ENCODE assay signal across 8 cellular contexts in genomic region chr7:87907136-87907906, GRCh38. TPM values are rescaled to one million over a fixed set of nuclear protein-coding genes. Genes with fewer than 3 reads are reported as not detected.
A peak's percentile ranks its signal among the peaks of the same experiment; 100 is the strongest.
DNase-seq lines count a peak whose midpoint lies in the region; ATAC-seq, FAIRE-seq and TF ChIP-seq lines count a peak whose summit lies in the region.
"Not testable (repeated sequence)": the region's sequence is repeated elsewhere in the genome, so short reads cannot be mapped to it uniquely, and the experiment has no call there.

No MANE protein-coding gene starts in this region.

- not testable (repeated sequence) for ATAC-seq in IMR-90 (ENCODE audit: low read depth); WTC11
- 0 out of 3 replicates have a peak, but pooled peaks have one; percentile 23 for ATAC-seq in HepG2

- TSS peak; percentile 81 for BruUV-seq in IMR-90 (replicated peaks; lab: Mats Ljungman, UMichigan)
- TSS peak; percentile 15 for BruUV-seq in endothelial cell of umbilical vein (replicated peaks; lab: Mats Ljungman, UMichigan)
- not testable (repeated sequence) for BruUV-seq in HepG2 (replicated peaks; lab: Mats Ljungman, UMichigan)

- FAIRE-seq in endothelial cell of umbilical vein (lab: Jason Lieb, UNC); HepG2 (lab: Jason Lieb, UNC): not testable (repeated sequence)

- not testable (repeated sequence) for H3K79me2 ChIP-seq in endothelial cell of umbilical vein (ENCODE audit: control insufficient read depth, insufficient read depth, low read length); HepG2 (ENCODE audit: insufficient read depth, low read length); trophoblast cell (ENCODE audit: control insufficient read depth, insufficient read depth, low read length, poor library complexity)

- not testable (repeated sequence) for TF ChIP-seq RAD21 in IMR-90 (IDR thresholded peaks at IDR 0.05; ENCODE audit: low read length); HepG2 (CRISPR knock-in tag; IDR thresholded peaks at IDR 0.05)

- H3K9me3 Mint-ChIP-seq in WTC11 = not testable (repeated sequence)

- H3K9me3 ChIP-seq in IMR-90 (ENCODE audit: control insufficient read depth, insufficient read depth, low read length); endothelial cell of umbilical vein (replicated peaks; ENCODE audit: control insufficient read depth, insufficient read depth, low read length); HepG2 (ENCODE audit: low read length); trophoblast cell (ENCODE audit: insufficient read depth, low read depth, low read length): not testable (repeated sequence)

- H3K4me3 Mint-ChIP-seq in WTC11 = not testable (repeated sequence)

- not testable (repeated sequence) for H2AFZ ChIP-seq in IMR-90 (replicated peaks; ENCODE audit: low read length, poor library complexity); endothelial cell of umbilical vein (ENCODE audit: low read depth, low read length); HepG2 (ENCODE audit: low read length); trophoblast cell (ENCODE audit: insufficient read depth, low read length, poor library complexity)

- H4K20me1 ChIP-seq in IMR-90 (ENCODE audit: insufficient read depth, low read length); endothelial cell of umbilical vein (replicated peaks; ENCODE audit: control insufficient read depth, extremely low read depth, insufficient read depth, low read length); HepG2 (ENCODE audit: insufficient read depth, low read length): not testable (repeated sequence)

- not testable (repeated sequence) for H3K9me1 ChIP-seq in IMR-90 (ENCODE audit: insufficient read depth, low read length); endothelial cell of umbilical vein (replicated peaks; ENCODE audit: control insufficient read depth, extremely low read depth, insufficient read depth, low read length)

- H3K4me2 ChIP-seq in IMR-90 (ENCODE audit: low read depth, low read length); endothelial cell of umbilical vein (ENCODE audit: insufficient read depth, low read length); HepG2 (ENCODE audit: low read depth, low read length); trophoblast cell (ENCODE audit: low read length): not testable (repeated sequence)

- POLR2A ChIA-PET in IMR-90 (lab: Charles Lee; ENCODE audit: unreplicated experiment); endothelial cell of umbilical vein (lab: Charles Lee); HepG2 (lab: Yijun Ruan, JAX): not testable (repeated sequence)
- POLR2A ChIA-PET in WTC11 (lab: Charles Lee) = interaction anchor here (0.8 kb wide), 1 partner anchor 36 kb away, joined by 3 read pairs; no protein-coding TSS in a partner anchor

- dilution Hi-C loops in IMR-90 (cut with HindIII; ENCODE audit: low sequenced_read_pairs, unreplicated experiment); endothelial cell of umbilical vein (cut with MboI; ENCODE audit: extremely low pct_ligation_motif_present, low sequenced_read_pairs): not testable (repeated sequence)

- not testable (repeated sequence) for H3K27me3 ChIP-seq in IMR-90 (ENCODE audit: control insufficient read depth, insufficient read depth, low read length); endothelial cell of umbilical vein (ENCODE audit: control insufficient read depth in 2 of 2, insufficient read depth in 2 of 2, low read length in 2 of 2); HepG2 (ENCODE audit: control insufficient read depth in 1 of 2, insufficient read depth in 2 of 2, low read length in 2 of 2); trophoblast cell (ENCODE audit: insufficient read depth, low read length)

- not testable (repeated sequence) for H4K5ac ChIP-seq in IMR-90 (ENCODE audit: low read depth, low read length)

- not testable (repeated sequence) for H2BK15ac ChIP-seq in IMR-90 (ENCODE audit: low read depth, low read length)

- H2BK20ac ChIP-seq in IMR-90 (ENCODE audit: low read depth, low read length) = not testable (repeated sequence)

- H3K14ac ChIP-seq in IMR-90 (replicated peaks; ENCODE audit: low read depth, low read length); trophoblast cell (ENCODE audit: low read length): not testable (repeated sequence)

- H2BK12ac ChIP-seq in trophoblast cell (ENCODE audit: low read length) = not testable (repeated sequence)

- not testable (repeated sequence) for TF ChIP-seq EP300 in HepG2 (IDR thresholded peaks at IDR 0.05; ENCODE audit: low read depth in 2 of 2, low read length in 2 of 2); HepG2 (CRISPR knock-in tag; IDR thresholded peaks at IDR 0.05; ENCODE audit: borderline replicate concordance)

- DNase-seq in AG10803 (ENCODE audit: low read depth) (peak; percentile 38), EH (ENCODE audit: low read depth) (peak; percentile 40), IMR-90 (peak; percentile 7), amniotic epithelial cell (ENCODE audit: low read depth) (peak; percentile 77), trophoblast cell (peak; percentile 21 to 75)
- DNase-seq in WTC11 (ENCODE audit: low spot score); endothelial cell of umbilical vein (ENCODE audit: low read depth, low spot score); HepG2 (ENCODE audit: low spot score): not testable (repeated sequence)

- H2AK9ac ChIP-seq in IMR-90 (replicated peaks; ENCODE audit: low read depth, low read length, poor library complexity) = not testable (repeated sequence)

- not testable (repeated sequence) for H3K56ac ChIP-seq in IMR-90 (ENCODE audit: extremely low read depth, insufficient read depth, low read length)

- H4K12ac ChIP-seq in trophoblast cell (ENCODE audit: low read depth, low read length) = not testable (repeated sequence)

- not testable (repeated sequence) for H3K27me3 Mint-ChIP-seq in WTC11 (ENCODE audit: low read depth)

- not testable (repeated sequence) for H3K9ac ChIP-seq in IMR-90 (ENCODE audit: low read depth, low read length); endothelial cell of umbilical vein (replicated peaks; ENCODE audit: extremely low read depth, insufficient read depth, low read length); HepG2 (ENCODE audit: insufficient read depth, low read depth, low read length); trophoblast cell (ENCODE audit: low read length)

- no CpG with 5 or more reads among the region's 3 CpGs for WGBS in IMR-90 (ENCODE audit: extremely low coverage in 2 of 2, insufficient read length in 1 of 2), 2 experiments
- WGBS in HepG2 (ENCODE audit: low lambda C conversion rate) = 95% methylated on average over 3 of the region's 3 CpGs
- no CpG with 5 or more reads among the region's 3 CpGs for WGBS in trophoblast cell (ENCODE audit: extremely low coverage, insufficient coverage, insufficient read length)

- peaks cover 26% of the 10 kb centered on the region for H3K36me3 Mint-ChIP-seq in WTC11

- peak overlapping the region; percentile 60; the same call in 1 of the 2 replicates for H3K27ac Mint-ChIP-seq in WTC11

- not testable (repeated sequence) for H4K8ac ChIP-seq in IMR-90 (ENCODE audit: low read depth in 2 of 2, low read length in 2 of 2); trophoblast cell (ENCODE audit: low read depth, low read length)

- H3K4me1 Mint-ChIP-seq in WTC11 = not testable (repeated sequence)

- H2BK120ac ChIP-seq in IMR-90 (ENCODE audit: low read depth, low read length); trophoblast cell (ENCODE audit: insufficient read depth, low read length, poor library complexity): not testable (repeated sequence)

- H3K4me3 ChIP-seq in AG10803 (ENCODE audit: low read length); IMR-90 (ENCODE audit: insufficient read depth, low read depth, low read length); endothelial cell of umbilical vein (replicated peaks in 1 of 3; ENCODE audit: insufficient read depth in 1 of 3, low read depth in 1 of 3, low read length in 3 of 3); HepG2 (replicated peaks in 1 of 3; ENCODE audit: insufficient read depth in 1 of 3, low read depth in 2 of 3, low read length in 3 of 3); trophoblast cell (ENCODE audit: low read depth, low read length): not testable (repeated sequence)

- not testable (repeated sequence) for TF ChIP-seq POLR2A in IMR-90 (IDR thresholded peaks at IDR 0.05; ENCODE audit: low read depth, low read length); endothelial cell of umbilical vein (IDR thresholded peaks at IDR 0.05; ENCODE audit: low read depth, low read length); HepG2 (IDR thresholded peaks at IDR 0.05; ENCODE audit: insufficient read depth in 1 of 2, low read depth in 2 of 2, low read length in 2 of 2)

- not testable (repeated sequence) for H3K18ac ChIP-seq in IMR-90 (ENCODE audit: low read depth, low read length); trophoblast cell (ENCODE audit: low read length)

- not testable (repeated sequence) for H3K4ac ChIP-seq in IMR-90 (ENCODE audit: low read depth, low read length); trophoblast cell (ENCODE audit: low read depth, low read length)

- not testable (repeated sequence) for H2BK5ac ChIP-seq in IMR-90 (ENCODE audit: low read depth, low read length, poor library complexity, severe bottlenecking); trophoblast cell (ENCODE audit: low read depth, low read length, poor library complexity)

- not testable (repeated sequence) for H3K4me1 ChIP-seq in IMR-90 (ENCODE audit: control insufficient read depth, insufficient read depth, low read length); endothelial cell of umbilical vein (ENCODE audit: control insufficient read depth, extremely low read depth, insufficient read depth, low read length); trophoblast cell (ENCODE audit: control insufficient read depth in 1 of 2, insufficient read depth in 2 of 2, low read length in 2 of 2)
- H3K4me1 ChIP-seq in HepG2 (ENCODE audit: insufficient read depth, low read length) = peaks cover 22% of the 10 kb centered on the region

- not testable (repeated sequence) for H2AK5ac ChIP-seq in IMR-90 (ENCODE audit: low read depth, low read length); trophoblast cell (ENCODE audit: low read length)

- H3K23ac ChIP-seq in IMR-90 (ENCODE audit: low read depth, low read length); trophoblast cell (ENCODE audit: low read length): not testable (repeated sequence)

- H3K27ac ChIP-seq in IMR-90 (ENCODE audit: insufficient read depth, low read length); endothelial cell of umbilical vein (ENCODE audit: insufficient read depth, low read depth, low read length); HepG2 (ENCODE audit: extremely low read length, insufficient read depth, low read length); trophoblast cell (ENCODE audit: low read depth, low read length): not testable (repeated sequence)

- not testable (repeated sequence) for H4K91ac ChIP-seq in IMR-90 (ENCODE audit: insufficient read depth, low read depth, low read length); trophoblast cell (ENCODE audit: low read depth, low read length)

- in situ Hi-C loops in IMR-90 (cut with MboI; ENCODE audit: low sequenced_read_pairs); HepG2 (cut with HindIII; ENCODE audit: extremely low pct_ligation_motif_present, low pct_unique_long_range_greater_than_20kb): not testable (repeated sequence)

- CTCF ChIA-PET in IMR-90 (lab: Yijun Ruan, JAX); WTC11 (lab: Charles Lee); HepG2 (lab: Yijun Ruan, JAX; ENCODE audit: low intra/inter-chr PET ratio, low total read pairs): not testable (repeated sequence)
- CTCF ChIA-PET in endothelial cell of umbilical vein (lab: Charles Lee) = interaction anchor here (1.0 to 2.0 kb wide), 2 partner anchors 18 to 204 kb away, joined by 3 to 6 read pairs; no protein-coding TSS in a partner anchor

- intact Hi-C loops in IMR-90 (cut with micrococcal nuclease); endothelial cell of umbilical vein (cut with micrococcal nuclease); HepG2 (cut with micrococcal nuclease; ENCODE audit: unreplicated experiment): not testable (repeated sequence)

- H3K79me1 ChIP-seq in IMR-90 (ENCODE audit: low read depth in 1 of 2, low read length in 2 of 2); trophoblast cell (ENCODE audit: low read length): not testable (repeated sequence)

- TF ChIP-seq CTCF in AG10803 (conservative IDR thresholded peaks at IDR 0.05; ENCODE audit: low read length); IMR-90 (conservative IDR thresholded peaks at IDR 0.05; ENCODE audit: low read depth, low read length); WTC11 (IDR thresholded peaks at IDR 0.05); endothelial cell of umbilical vein (IDR thresholded peaks at IDR 0.05; ENCODE audit: extremely low read depth in 1 of 2, insufficient read depth in 1 of 2, low read depth in 1 of 2, low read length in 2 of 2); HepG2 (CRISPR knock-in tag; IDR thresholded peaks at IDR 0.05): not testable (repeated sequence)

- not testable (repeated sequence) for H3K36me3 ChIP-seq in IMR-90 (ENCODE audit: control insufficient read depth, insufficient read depth, low read length); endothelial cell of umbilical vein (ENCODE audit: control insufficient read depth in 2 of 2, extremely low read depth in 1 of 2, insufficient read depth in 2 of 2, low read length in 2 of 2); trophoblast cell (ENCODE audit: control insufficient read depth in 1 of 2, insufficient read depth in 2 of 2, low read length in 2 of 2)
- peaks cover 4 to 29% of the 10 kb centered on the region in 2 experiments; a peak in 3 of 5 replicates for H3K36me3 ChIP-seq in HepG2 (replicated peaks in 1 of 2; ENCODE audit: control insufficient read depth in 1 of 2, insufficient read depth in 2 of 2, low read length in 2 of 2)

RNA-seq across cellular contexts. Expression of gene ADAM22, which starts 26.7 kb away (rescaled TPM):
- total RNA-seq in IMR-90 (2012; rRNA removed) = under 0.01 and 0.18 TPM in 2 replicates
- polyA plus RNA-seq in IMR-90 (2012; rRNA removed) = 0.03 TPM in 2 replicates
- 0.02 TPM in 1 of 2 replicates, not detected in the other for polyA plus RNA-seq in IMR-90 (2012; cell fraction: cytosol; rRNA removed)
- polyA plus RNA-seq in IMR-90 (2012; cell fraction: nucleus; rRNA removed; ENCODE audit: low replicate concordance) = 0.02 and 0.03 TPM in 2 replicates
- 12.4 to 14.5 TPM (median 14.5 TPM) in 3 replicates for total RNA-seq in WTC11 (2021)
- total RNA-seq in endothelial cell of umbilical vein = 0.53 and 1.4 TPM in 2 replicates
- 0.19 and 0.33 TPM in 2 replicates for polyA plus RNA-seq in endothelial cell of umbilical vein
- polyA plus RNA-seq in endothelial cell of umbilical vein (2011; cell fraction: cytosol; rRNA removed) = 0.15 and 0.17 TPM in 2 replicates
- polyA plus RNA-seq in endothelial cell of umbilical vein (2011; cell fraction: nucleus; rRNA removed) = 0.67 and 0.84 TPM in 2 replicates
- polyA plus RNA-seq in endothelial cell of umbilical vein (2012) = 0.20 and 0.35 TPM in 2 replicates
- polyA minus RNA-seq in endothelial cell of umbilical vein = 2.5 and 4.0 TPM in 2 replicates
- 1.6 TPM for polyA minus RNA-seq in endothelial cell of umbilical vein (2011; cell fraction: cytosol; rRNA and poly(A)+ RNA removed)
- 1.6 and 3.3 TPM in 2 replicates for polyA minus RNA-seq in endothelial cell of umbilical vein (2011; cell fraction: nucleus; rRNA and poly(A)+ RNA removed)
- 2.9 and 6.7 TPM in 2 replicates for total RNA-seq in HepG2 (2016; rRNA removed; fragmentation: Illumina TruSeq; extraction: Trizol)
- total RNA-seq in HepG2 (2016; cell fraction: cytosol; rRNA removed; fragmentation: Illumina TruSeq; extraction: Trizol; ENCODE audit: low read depth) = 0.61 and 0.79 TPM in 2 replicates
- total RNA-seq in HepG2 (2016; cell fraction: insoluble cytoplasmic fraction; rRNA removed; fragmentation: Illumina TruSeq; extraction: Trizol) = 2.4 and 5.6 TPM in 2 replicates
- 2.0 and 2.5 TPM in 2 replicates for total RNA-seq in HepG2 (2016; cell fraction: membrane; rRNA removed; fragmentation: Illumina TruSeq; extraction: Trizol)
- total RNA-seq in HepG2 (2016; cell fraction: nucleus; rRNA removed; fragmentation: Illumina TruSeq; extraction: Trizol) = 12.0 and 14.2 TPM in 2 replicates
- polyA plus RNA-seq in HepG2 (2011; rRNA removed) = 1.3 and 1.9 TPM in 2 replicates
- polyA plus RNA-seq in HepG2 (2011; cell fraction: cytosol; rRNA removed) = 0.81 and 1.0 TPM in 2 replicates
- polyA plus RNA-seq in HepG2 (2011; cell fraction: nucleus; rRNA removed) = 2.3 and 3.8 TPM in 2 replicates
- 1.0 and 1.1 TPM in 2 replicates for polyA plus RNA-seq in HepG2 (2012)
- 0.40 and 0.43 TPM in 2 replicates for polyA plus RNA-seq in HepG2 (2016; cell fraction: cytosol; fragmentation: Illumina TruSeq; extraction: Trizol; ENCODE audit: low read depth)
- polyA plus RNA-seq in HepG2 (2016; cell fraction: insoluble cytoplasmic fraction; fragmentation: Illumina TruSeq; extraction: Trizol; ENCODE audit: low read depth) = 2.7 TPM in 2 replicates
- 0.74 and 1.1 TPM in 2 replicates for polyA plus RNA-seq in HepG2 (2016; cell fraction: membrane; fragmentation: Illumina TruSeq; extraction: Trizol; ENCODE audit: low read depth)
- 7.1 and 7.2 TPM in 2 replicates for polyA plus RNA-seq in HepG2 (2016; cell fraction: nucleus; fragmentation: Illumina TruSeq; extraction: Trizol; ENCODE audit: insufficient read depth, low read depth)
- polyA minus RNA-seq in HepG2 (2011; rRNA and poly(A)+ RNA removed; ENCODE audit: low replicate concordance) = 2.3 and 2.6 TPM in 2 replicates
- polyA minus RNA-seq in HepG2 (2011; cell fraction: cytosol; rRNA and poly(A)+ RNA removed) = 2.2 and 2.6 TPM in 2 replicates
- 9.4 and 14.7 TPM in 2 replicates for polyA minus RNA-seq in HepG2 (2011; cell fraction: nucleus; rRNA and poly(A)+ RNA removed)
- polyA plus RNA-seq in trophoblast cell (2013) = 0.73 and 0.76 TPM in 2 replicates

RNA-seq across cellular contexts. Expression of gene DBF4, which starts 31.0 kb away (rescaled TPM):
- total RNA-seq in IMR-90 (2012; rRNA removed) (7.2 and 20.3 TPM in 2 replicates), WTC11 (2021) (52.1 to 55.4 TPM (median 54.2 TPM) in 3 replicates), endothelial cell of umbilical vein (35.8 and 39.7 TPM in 2 replicates), HepG2 (2016; rRNA removed; fragmentation: Illumina TruSeq; extraction: Trizol) (64.4 and 90.0 TPM in 2 replicates)
- polyA plus RNA-seq in IMR-90 (2012; rRNA removed) (6.3 and 6.4 TPM in 2 replicates), endothelial cell of umbilical vein (2.6 and 3.7 TPM in 2 replicates), HepG2 (2011; rRNA removed) (3.4 and 5.0 TPM in 2 replicates)
- polyA plus RNA-seq in IMR-90 (2012; cell fraction: cytosol; rRNA removed) = 1.6 and 2.1 TPM in 2 replicates
- 1.5 and 3.9 TPM in 2 replicates for polyA plus RNA-seq in IMR-90 (2012; cell fraction: nucleus; rRNA removed; ENCODE audit: low replicate concordance)
- 7.7 TPM in 2 replicates for polyA plus RNA-seq in endothelial cell of umbilical vein (2011; cell fraction: cytosol; rRNA removed)
- 7.9 and 14.4 TPM in 2 replicates for polyA plus RNA-seq in endothelial cell of umbilical vein (2011; cell fraction: nucleus; rRNA removed)
- polyA plus RNA-seq in endothelial cell of umbilical vein (2012) = 13.0 and 35.6 TPM in 2 replicates
- 3.9 and 4.9 TPM in 2 replicates for polyA minus RNA-seq in endothelial cell of umbilical vein
- 14.4 TPM for polyA minus RNA-seq in endothelial cell of umbilical vein (2011; cell fraction: cytosol; rRNA and poly(A)+ RNA removed)
- 6.1 and 12.4 TPM in 2 replicates for polyA minus RNA-seq in endothelial cell of umbilical vein (2011; cell fraction: nucleus; rRNA and poly(A)+ RNA removed)
- 10.0 and 14.0 TPM in 2 replicates for total RNA-seq in HepG2 (2016; cell fraction: cytosol; rRNA removed; fragmentation: Illumina TruSeq; extraction: Trizol; ENCODE audit: low read depth)
- total RNA-seq in HepG2 (2016; cell fraction: insoluble cytoplasmic fraction; rRNA removed; fragmentation: Illumina TruSeq; extraction: Trizol) = 65.7 and 94.3 TPM in 2 replicates
- total RNA-seq in HepG2 (2016; cell fraction: membrane; rRNA removed; fragmentation: Illumina TruSeq; extraction: Trizol) = 45.8 and 47.1 TPM in 2 replicates
- 44.3 and 48.5 TPM in 2 replicates for total RNA-seq in HepG2 (2016; cell fraction: nucleus; rRNA removed; fragmentation: Illumina TruSeq; extraction: Trizol)
- 2.1 and 2.5 TPM in 2 replicates for polyA plus RNA-seq in HepG2 (2011; cell fraction: cytosol; rRNA removed)
- 4.2 and 4.4 TPM in 2 replicates for polyA plus RNA-seq in HepG2 (2011; cell fraction: nucleus; rRNA removed)
- 10.6 and 19.9 TPM in 2 replicates for polyA plus RNA-seq in HepG2 (2012)
- polyA plus RNA-seq in HepG2 (2016; cell fraction: cytosol; fragmentation: Illumina TruSeq; extraction: Trizol; ENCODE audit: low read depth) = 7.9 and 8.7 TPM in 2 replicates
- 69.8 and 79.5 TPM in 2 replicates for polyA plus RNA-seq in HepG2 (2016; cell fraction: insoluble cytoplasmic fraction; fragmentation: Illumina TruSeq; extraction: Trizol; ENCODE audit: low read depth)
- polyA plus RNA-seq in HepG2 (2016; cell fraction: membrane; fragmentation: Illumina TruSeq; extraction: Trizol; ENCODE audit: low read depth) = 20.8 and 20.9 TPM in 2 replicates
- polyA plus RNA-seq in HepG2 (2016; cell fraction: nucleus; fragmentation: Illumina TruSeq; extraction: Trizol; ENCODE audit: insufficient read depth, low read depth) = 51.9 and 59.2 TPM in 2 replicates
- polyA minus RNA-seq in HepG2 (2011; rRNA and poly(A)+ RNA removed; ENCODE audit: low replicate concordance) = 4.9 and 6.2 TPM in 2 replicates
- 4.4 and 8.9 TPM in 2 replicates for polyA minus RNA-seq in HepG2 (2011; cell fraction: cytosol; rRNA and poly(A)+ RNA removed)
- polyA minus RNA-seq in HepG2 (2011; cell fraction: nucleus; rRNA and poly(A)+ RNA removed) = 20.8 and 24.7 TPM in 2 replicates
- polyA plus RNA-seq in trophoblast cell (2013) = 16.5 and 19.3 TPM in 2 replicates

RNA-seq across cellular contexts. Expression of gene SLC25A40, which starts 31.2 kb away (rescaled TPM):
- total RNA-seq in IMR-90 (2012; rRNA removed) = 4.7 and 8.6 TPM in 2 replicates
- polyA plus RNA-seq in IMR-90 (2012; rRNA removed) = 4.6 and 6.1 TPM in 2 replicates
- polyA plus RNA-seq in IMR-90 (2012; cell fraction: cytosol; rRNA removed) = 1.0 and 1.4 TPM in 2 replicates
- polyA plus RNA-seq in IMR-90 (2012; cell fraction: nucleus; rRNA removed; ENCODE audit: low replicate concordance) = 3.1 and 13.1 TPM in 2 replicates
- total RNA-seq in WTC11 (2021) = 18.1 to 21.9 TPM (median 21.5 TPM) in 3 replicates
- total RNA-seq in endothelial cell of umbilical vein = 17.1 and 21.6 TPM in 2 replicates
- 4.7 and 7.1 TPM in 2 replicates for polyA plus RNA-seq in endothelial cell of umbilical vein
- 5.2 and 5.5 TPM in 2 replicates for polyA plus RNA-seq in endothelial cell of umbilical vein (2011; cell fraction: cytosol; rRNA removed)
- polyA plus RNA-seq in endothelial cell of umbilical vein (2011; cell fraction: nucleus; rRNA removed) = 17.0 and 25.6 TPM in 2 replicates
- 9.8 and 10.4 TPM in 2 replicates for polyA plus RNA-seq in endothelial cell of umbilical vein (2012)
- 4.7 and 5.0 TPM in 2 replicates for polyA minus RNA-seq in endothelial cell of umbilical vein
- 6.6 TPM for polyA minus RNA-seq in endothelial cell of umbilical vein (2011; cell fraction: cytosol; rRNA and poly(A)+ RNA removed)
- 8.4 and 12.6 TPM in 2 replicates for polyA minus RNA-seq in endothelial cell of umbilical vein (2011; cell fraction: nucleus; rRNA and poly(A)+ RNA removed)
- 13.6 and 18.0 TPM in 2 replicates for total RNA-seq in HepG2 (2016; rRNA removed; fragmentation: Illumina TruSeq; extraction: Trizol)
- total RNA-seq in HepG2 (2016; cell fraction: cytosol; rRNA removed; fragmentation: Illumina TruSeq; extraction: Trizol; ENCODE audit: low read depth) = 12.4 and 12.6 TPM in 2 replicates
- 14.4 and 16.4 TPM in 2 replicates for total RNA-seq in HepG2 (2016; cell fraction: insoluble cytoplasmic fraction; rRNA removed; fragmentation: Illumina TruSeq; extraction: Trizol)
- total RNA-seq in HepG2 (2016; cell fraction: membrane; rRNA removed; fragmentation: Illumina TruSeq; extraction: Trizol) = 12.6 and 13.3 TPM in 2 replicates
- total RNA-seq in HepG2 (2016; cell fraction: nucleus; rRNA removed; fragmentation: Illumina TruSeq; extraction: Trizol) = 24.0 and 26.1 TPM in 2 replicates
- polyA plus RNA-seq in HepG2 (2011; rRNA removed) = 10.0 and 12.9 TPM in 2 replicates
- polyA plus RNA-seq in HepG2 (2011; cell fraction: cytosol; rRNA removed) = 3.6 and 6.1 TPM in 2 replicates
- polyA plus RNA-seq in HepG2 (2011; cell fraction: nucleus; rRNA removed) = 8.1 and 10.8 TPM in 2 replicates
- 9.5 and 16.6 TPM in 2 replicates for polyA plus RNA-seq in HepG2 (2012)
- 0.79 and 1.2 TPM in 2 replicates for polyA plus RNA-seq in HepG2 (2016; cell fraction: cytosol; fragmentation: Illumina TruSeq; extraction: Trizol; ENCODE audit: low read depth)
- 17.0 and 20.1 TPM in 2 replicates for polyA plus RNA-seq in HepG2 (2016; cell fraction: insoluble cytoplasmic fraction; fragmentation: Illumina TruSeq; extraction: Trizol; ENCODE audit: low read depth)
- 4.6 and 4.8 TPM in 2 replicates for polyA plus RNA-seq in HepG2 (2016; cell fraction: membrane; fragmentation: Illumina TruSeq; extraction: Trizol; ENCODE audit: low read depth)
- polyA plus RNA-seq in HepG2 (2016; cell fraction: nucleus; fragmentation: Illumina TruSeq; extraction: Trizol; ENCODE audit: insufficient read depth, low read depth) = 34.7 and 36.6 TPM in 2 replicates
- 5.0 and 5.2 TPM in 2 replicates for polyA minus RNA-seq in HepG2 (2011; rRNA and poly(A)+ RNA removed; ENCODE audit: low replicate concordance)
- polyA minus RNA-seq in HepG2 (2011; cell fraction: cytosol; rRNA and poly(A)+ RNA removed) = 5.8 and 6.3 TPM in 2 replicates
- polyA minus RNA-seq in HepG2 (2011; cell fraction: nucleus; rRNA and poly(A)+ RNA removed) = 27.1 and 28.7 TPM in 2 replicates
- polyA plus RNA-seq in trophoblast cell (2013) = 9.3 and 10.6 TPM in 2 replicates
